ENCODE assay signal across 9 cellular contexts in the genomic region with DNA sequence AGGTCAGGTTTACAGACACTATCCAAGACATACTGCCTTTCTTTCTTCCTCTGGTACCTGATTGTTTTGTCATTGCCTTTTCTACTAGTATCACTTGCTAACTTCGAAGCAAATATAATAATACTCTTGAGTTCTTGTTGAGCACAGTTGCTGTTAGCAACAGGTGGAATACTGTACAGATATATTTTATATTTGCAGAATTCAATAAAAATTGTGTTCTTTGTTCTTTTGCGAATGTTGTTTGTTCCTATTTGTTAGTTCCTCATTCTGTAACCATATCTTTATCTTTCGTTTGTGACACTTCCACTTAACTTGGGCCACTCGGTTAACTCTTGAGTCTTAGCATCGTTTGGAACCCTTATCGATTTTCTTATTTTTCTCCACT. TPM values are rescaled to one million over a fixed set of nuclear protein-coding genes. Genes with fewer than 3 reads are reported as not detected.
DNase-seq lines count a peak whose midpoint lies in the region; ATAC-seq and TF ChIP-seq lines count a peak whose summit lies in the region.
"Had no signal": no experiment of that assay in that cellular context is flagged by ENCODE, and none has a peak within 500 bp of the region (broad histone marks: within the 10 kb centered on the region; RNA-seq: fewer than 3 reads in every experiment).

No MANE protein-coding gene starts in this region.

- peak overlapping the region; percentile 90 for H3K4me3 Mint-ChIP-seq in activated naive CD8-positive, alpha-beta T cell treated with anti-CD3 and anti-CD28 coated beads, Interleukin-2, amount 50 U/mL, for 24 hours
- H3K4me3 Mint-ChIP-seq in memory B cell = peak overlapping the region; percentile 100

- ATAC-seq in HG02870 (IDR thresholded peaks at IDR 0.05; ENCODE audit: unreplicated experiment) (peak; percentile 10), memory B cell (ENCODE audit: low read depth) (peak; percentile 23), HG02759 (IDR thresholded peaks at IDR 0.05; ENCODE audit: unreplicated experiment) (no peak), HG03460 (IDR thresholded peaks at IDR 0.05; ENCODE audit: unreplicated experiment) (no peak)
- no peak for ATAC-seq in activated naive CD8-positive, alpha-beta T cell treated with anti-CD3 and anti-CD28 coated beads, Interleukin-2, amount 50 U/mL, for 24 hours

- peak overlapping the region; percentile 94 for H3K4me3 ChIP-seq in AG10803 (ENCODE audit: low read length)

- H3K27me3 Mint-ChIP-seq in activated naive CD8-positive, alpha-beta T cell treated with anti-CD3 and anti-CD28 coated beads, Interleukin-2, amount 50 U/mL, for 24 hours = peaks cover 6% of the 10 kb centered on the region
- H3K27me3 Mint-ChIP-seq in memory B cell = peaks cover 5% of the 10 kb centered on the region

- no peaks in the 10 kb centered on the region for H3K9me3 Mint-ChIP-seq in activated naive CD8-positive, alpha-beta T cell treated with anti-CD3 and anti-CD28 coated beads, Interleukin-2, amount 50 U/mL, for 24 hours
- H3K9me3 Mint-ChIP-seq in memory B cell = no peaks in the 10 kb centered on the region

- H3K36me3 Mint-ChIP-seq in activated naive CD8-positive, alpha-beta T cell treated with anti-CD3 and anti-CD28 coated beads, Interleukin-2, amount 50 U/mL, for 24 hours (ENCODE audit: low read depth) = peaks cover 11% of the 10 kb centered on the region
- peaks cover 21% of the 10 kb centered on the region for H3K36me3 Mint-ChIP-seq in memory B cell

- peaks cover 31% of the 10 kb centered on the region for H3K4me1 Mint-ChIP-seq in activated naive CD8-positive, alpha-beta T cell treated with anti-CD3 and anti-CD28 coated beads, Interleukin-2, amount 50 U/mL, for 24 hours
- H3K4me1 Mint-ChIP-seq in memory B cell = peaks cover 25% of the 10 kb centered on the region

- no peak for TF ChIP-seq CTCF in AG10803 (conservative IDR thresholded peaks at IDR 0.05; ENCODE audit: low read length)

- no peak for DNase-seq in AG10803 (ENCODE audit: low read depth)
- no peak for DNase-seq in activated naive CD8-positive, alpha-beta T cell treated with anti-CD3 and anti-CD28 coated beads, Interleukin-2, amount 50 U/mL, for 24 hours
- peak in 1 of 2 donors; percentile 1 for DNase-seq in memory B cell (ENCODE audit: low spot score in 2 of 2)
- no peak for DNase-seq in stimulated activated CD4-positive, alpha-beta T cell treated with anti-CD3 and anti-CD28 coated beads, Interleukin-4, amount 100 ng/mL, for 24 hours
- no peak for DNase-seq in A172 (ENCODE audit: low spot score)

- peak overlapping the region; percentile 82 for H3K27ac Mint-ChIP-seq in activated naive CD8-positive, alpha-beta T cell treated with anti-CD3 and anti-CD28 coated beads, Interleukin-2, amount 50 U/mL, for 24 hours
- peak overlapping the region; percentile 98 for H3K27ac Mint-ChIP-seq in memory B cell

RNA-seq across cellular contexts. Expression of gene CYB5R4, which starts 0.8 kb away (rescaled TPM):
- total RNA-seq in A172 (2014; rRNA removed; shearing (Covaris generic)) = 30.5 and 35.0 TPM in 2 replicates

RNA-seq across cellular contexts. Expression of gene RIPPLY2, which starts 7.2 kb away (rescaled TPM):
- not detected in 2 replicates for total RNA-seq in A172 (2014; rRNA removed; shearing (Covaris generic))
- total RNA-seq: myocyte had no signal

Comparison
In these comparisons a context has a peak if more than half of its experiments do, and no peak if none do; other contexts are left out.
1. ATAC-seq: peak in HG02870 (single experiment) and memory B cell (single experiment); none in activated naive CD8-positive, alpha-beta T cell treated with anti-CD3 and anti-CD28 coated beads, Interleukin-2, amount 50 U/mL, for 24 hours (single experiment), HG02759 (single experiment) and HG03460 (single experiment).